ENCODE assay signal across 24 cellular contexts in genomic region chr2:239003933-239004636, GRCh38.
"Had no signal": no experiment of that assay in that cellular context is flagged by ENCODE, and none has a peak within 500 bp of the region (broad histone marks: within the 10 kb centered on the region; RNA-seq: fewer than 3 reads in every experiment).

No MANE protein-coding gene starts in this region.

- H2AFZ ChIP-seq: neural progenitor cell had no signal

- H3K9me3 ChIP-seq: ascending aorta, thyroid gland, upper lobe of left lung had no signal

- H3K27me3 ChIP-seq: ascending aorta, neural progenitor cell, thyroid gland, upper lobe of left lung had no signal

- H3K4me3 Mint-ChIP-seq: activated naive CD8-positive, alpha-beta T cell; naive thymus-derived CD8-positive, alpha-beta T cell; neural progenitor cell; stimulated activated naive B cell treated with anti-CD40 and anti-IgM and Interleukin-4, amounts not matched to agents 10 μg/mL and 1 μg/mL and 100 μg/mL, for 72 hours had no signal

- ATAC-seq: activated CD4-positive, CD25-positive, alpha-beta regulatory T cell treated with anti-CD3 and anti-CD28 coated beads, Interleukin-2, amount 50 U/mL, for 24 hours; esophagus mucosa; naive thymus-derived CD8-positive, alpha-beta T cell; stimulated activated naive B cell treated with anti-CD40 and anti-IgM and Interleukin-4, amounts not matched to agents 10 μg/mL and 1 μg/mL and 100 μg/mL, for 72 hours had no signal

- H3K36me3 ChIP-seq: ascending aorta, brain microvascular endothelial cell, left lung, neural progenitor cell, stomach, thyroid gland, upper lobe of left lung had no signal

- H3K27ac ChIP-seq: brain microvascular endothelial cell, neural progenitor cell, thyroid gland had no signal

- H3K36me3 Mint-ChIP-seq: activated naive CD8-positive, alpha-beta T cell; stimulated activated naive B cell treated with anti-CD40 and anti-IgM and Interleukin-4, amounts not matched to agents 10 μg/mL and 1 μg/mL and 100 μg/mL, for 72 hours had no signal

- H3K4me3 ChIP-seq: left lung, neural progenitor cell, smooth muscle cell, thyroid gland, upper lobe of left lung had no signal

- H3K4me1 Mint-ChIP-seq: naive thymus-derived CD8-positive, alpha-beta T cell; stimulated activated naive B cell treated with anti-CD40 and anti-IgM and Interleukin-4, amounts not matched to agents 10 μg/mL and 1 μg/mL and 100 μg/mL, for 72 hours had no signal

- H3K4me2 ChIP-seq: neural progenitor cell, smooth muscle cell had no signal

- H3K27ac Mint-ChIP-seq: activated naive CD8-positive, alpha-beta T cell; naive thymus-derived CD8-positive, alpha-beta T cell; neural progenitor cell; stimulated activated naive B cell treated with anti-CD40 and anti-IgM and Interleukin-4, amounts not matched to agents 10 μg/mL and 1 μg/mL and 100 μg/mL, for 72 hours had no signal

- DNase-seq: activated CD4-positive, alpha-beta T cell treated with anti-CD3 and anti-CD28 coated beads for 48 hours; activated CD4-positive, alpha-beta T cell treated with anti-CD3 and anti-CD28 coated beads, Interleukin-2, amount 50 U/mL, for 48 hours; activated CD8-positive, alpha-beta memory T cell treated with anti-CD3 and anti-CD28 coated beads for 24 hours; activated effector memory CD4-positive, alpha-beta T cell treated with Interleukin-2 at 50 U/mL for 16 hours; activated naive CD4-positive, alpha-beta T cell treated with Interleukin-2 at 50 U/mL for 16 hours; brain microvascular endothelial cell; caudate nucleus; cortex of kidney; hypothalamus; left lung; midbrain; naive thymus-derived CD8-positive, alpha-beta T cell; stimulated activated CD4-positive, alpha-beta T cell treated with anti-CD3 and anti-CD28 coated beads, Interleukin-15, amount 100 ng/mL, for 24 hours; stimulated activated CD4-positive, alpha-beta T cell treated with anti-CD3 and anti-CD28 coated beads, Interleukin-2, amount 100 ng/mL, for 24 hours; stimulated activated naive B cell treated with anti-CD40 and anti-IgM and Interleukin-4, amounts not matched to agents 10 μg/mL and 1 μg/mL and 100 μg/mL, for 72 hours; stomach; thyroid gland had no signal

- H3K4me1 ChIP-seq: ascending aorta, left lung, neural progenitor cell, thyroid gland, upper lobe of left lung had no signal
